Comparison of ENCODE assay signal across 21 cellular contexts in the genomic region with DNA sequence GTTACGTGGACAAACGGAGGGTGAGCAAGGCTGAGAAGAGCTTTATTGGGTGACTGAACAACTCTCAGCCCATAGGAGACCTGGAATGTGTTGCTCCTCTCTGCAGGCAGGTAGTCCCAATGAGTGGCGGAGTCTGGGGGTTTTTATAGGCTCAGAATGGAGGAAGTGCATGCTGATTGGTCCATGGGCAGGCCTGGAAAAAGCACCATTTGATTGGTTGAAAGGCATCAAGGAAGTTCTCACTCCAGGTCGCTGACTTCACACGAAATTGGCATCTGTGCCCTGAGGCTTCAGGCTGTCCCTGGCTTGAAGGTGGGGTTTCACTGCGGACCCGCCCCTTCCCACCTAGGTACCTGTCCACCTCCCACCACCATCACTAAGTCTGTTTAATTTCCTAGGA.
"Had no signal": no experiment of that assay in that cellular context is flagged by ENCODE, and none has a peak within 500 bp of the region (broad histone marks: within the 10 kb centered on the region; RNA-seq: fewer than 3 reads in every experiment).

No MANE protein-coding gene starts in this region.

- H3K36me3 Mint-ChIP-seq: naive B cell; stimulated activated naive B cell treated with anti-CD40 and anti-IgM and Interleukin-4, amounts not matched to agents 10 μg/mL and 1 μg/mL and 100 μg/mL, for 72 hours had no signal

- H2AFZ ChIP-seq: hepatocyte had no signal

- H3K27me3 ChIP-seq: dorsolateral prefrontal cortex, foreskin keratinocyte, hepatocyte, pancreas, right lobe of liver had no signal

- H3K4me3 ChIP-seq: hepatocyte, lung, pancreas, prostate gland, right lobe of liver had no signal

- ATAC-seq: foreskin keratinocyte; left colon; left ventricle myocardium superior; right lobe of liver; stimulated activated naive B cell treated with anti-CD40 and anti-IgM and Interleukin-4, amounts not matched to agents 10 μg/mL and 1 μg/mL and 100 μg/mL, for 72 hours; stimulated activated naive CD8-positive, alpha-beta T cell treated with anti-CD3 and anti-CD28 coated beads, Interleukin-15, amount 100 ng/mL, for 72 hours had no signal

- H3K27me3 Mint-ChIP-seq: naive B cell; stimulated activated naive B cell treated with anti-CD40 and anti-IgM and Interleukin-4, amounts not matched to agents 10 μg/mL and 1 μg/mL and 100 μg/mL, for 72 hours; stimulated activated naive CD8-positive, alpha-beta T cell treated with anti-CD3 and anti-CD28 coated beads, Interleukin-15, amount 100 ng/mL, for 72 hours had no signal

- H3K9me3 ChIP-seq: pancreas, prostate gland, right lobe of liver had no signal

- H3K9me3 Mint-ChIP-seq: naive B cell; nephron; stimulated activated naive B cell treated with anti-CD40 and anti-IgM and Interleukin-4, amounts not matched to agents 10 μg/mL and 1 μg/mL and 100 μg/mL, for 72 hours; stimulated activated naive CD8-positive, alpha-beta T cell treated with anti-CD3 and anti-CD28 coated beads, Interleukin-15, amount 100 ng/mL, for 72 hours had no signal

- H3K27ac ChIP-seq: foreskin keratinocyte, hepatocyte, prostate gland, right lobe of liver had no signal

- DNase-seq: cortex of kidney; dorsolateral prefrontal cortex; effector CD8-positive, alpha-beta T cell; foreskin keratinocyte; left colon; left ventricle myocardium superior; mesenchymal stem cell; naive B cell; occipital lobe; right lobe of liver; stimulated activated CD4-positive, alpha-beta T cell treated with anti-CD3 and anti-CD28 coated beads, Interleukin-15, amount 100 ng/mL, for 24 hours; stimulated activated CD4-positive, alpha-beta T cell treated with anti-CD3 and anti-CD28 coated beads, Interleukin-1b, Interleukin-23, amount 100 ng/mL, for 48 hours; stimulated activated CD4-positive, alpha-beta T cell treated with anti-CD3 and anti-CD28 coated beads, Interleukin-4, amount 100 ng/mL, for 24 hours; stimulated activated naive B cell treated with anti-CD40 and anti-IgM and Interleukin-4, amounts not matched to agents 10 μg/mL and 1 μg/mL and 100 μg/mL, for 72 hours; stimulated activated naive CD8-positive, alpha-beta T cell treated with anti-CD3 and anti-CD28 coated beads, Interleukin-15, amount 100 ng/mL, for 72 hours; trophoblast cell had no signal

- FAIRE-seq: pancreas had no signal

- H3K27ac Mint-ChIP-seq: nephron; stimulated activated naive B cell treated with anti-CD40 and anti-IgM and Interleukin-4, amounts not matched to agents 10 μg/mL and 1 μg/mL and 100 μg/mL, for 72 hours; stimulated activated naive CD8-positive, alpha-beta T cell treated with anti-CD3 and anti-CD28 coated beads, Interleukin-15, amount 100 ng/mL, for 72 hours had no signal

- H3K4me2 ChIP-seq: hepatocyte had no signal

- H3K4me1 ChIP-seq: foreskin keratinocyte, prostate gland had no signal

- H3K4me3 Mint-ChIP-seq: nephron; stimulated activated naive B cell treated with anti-CD40 and anti-IgM and Interleukin-4, amounts not matched to agents 10 μg/mL and 1 μg/mL and 100 μg/mL, for 72 hours; stimulated activated naive CD8-positive, alpha-beta T cell treated with anti-CD3 and anti-CD28 coated beads, Interleukin-15, amount 100 ng/mL, for 72 hours had no signal
